Comparison of ENCODE assay signal across 23 cellular contexts in genomic region chr2:178315488-178315948, GRCh38.
"Had no signal": no experiment of that assay in that cellular context is flagged by ENCODE, and none has a peak within 500 bp of the region (broad histone marks: within the 10 kb centered on the region; RNA-seq: fewer than 3 reads in every experiment).

No MANE protein-coding gene starts in this region.

- H3K36me3 Mint-ChIP-seq: activated CD4-positive, alpha-beta memory T cell treated with anti-CD3 and anti-CD28 coated beads for 36 hours; activated naive CD8-positive, alpha-beta T cell; WTC11 had no signal

- H3K9me3 Mint-ChIP-seq: activated CD4-positive, alpha-beta memory T cell treated with anti-CD3 and anti-CD28 coated beads for 36 hours; stimulated activated naive CD8-positive, alpha-beta T cell treated with anti-CD3 and anti-CD28 coated beads, Interleukin-15, amount 100 ng/mL, for 72 hours; WTC11 had no signal

- H3K4me1 ChIP-seq: prostate gland, suprapubic skin, vagina had no signal

- H3K36me3 ChIP-seq: cardiac muscle cell, esophagus squamous epithelium, prostate gland, right lobe of liver, suprapubic skin, vagina had no signal

- DNase-seq: activated CD4-positive, alpha-beta memory T cell treated with anti-CD3 and anti-CD28 coated beads for 36 hours; activated CD4-positive, alpha-beta T cell treated with anti-CD3 and anti-CD28 coated beads for 4 hours; activated T-cell treated with anti-CD3 and anti-CD28 coated beads for 4 hours; amygdala; dermis blood vessel endothelial cell; effector memory CD4-positive, alpha-beta T cell; esophagus squamous epithelium; hippocampal formation; islet precursor cell; left colon; mammary epithelial cell; right lobe of liver; stimulated activated CD4-positive, alpha-beta T cell treated with anti-CD3 and anti-CD28 coated beads, Interleukin-4, amount 100 ng/mL, for 1 hour; stimulated activated naive CD8-positive, alpha-beta T cell treated with anti-CD3 and anti-CD28 coated beads, Interleukin-15, amount 100 ng/mL, for 72 hours; trophoblast cell had no signal

- H3K4me2 ChIP-seq: smooth muscle cell had no signal

- H3K4me3 ChIP-seq: cardiac muscle cell, esophagus squamous epithelium, prostate gland, right lobe of liver, smooth muscle cell, suprapubic skin, vagina had no signal

- H3K27ac ChIP-seq: cardiac muscle cell, esophagus squamous epithelium, prostate gland, right lobe of liver, suprapubic skin, vagina had no signal

- H3K9me3 ChIP-seq: esophagus squamous epithelium, prostate gland, right lobe of liver, suprapubic skin, vagina had no signal

- ATAC-seq: left colon; stimulated activated naive CD8-positive, alpha-beta T cell treated with anti-CD3 and anti-CD28 coated beads, Interleukin-15, amount 100 ng/mL, for 72 hours; WTC11 had no signal

- H3K4me3 Mint-ChIP-seq: activated CD4-positive, alpha-beta memory T cell treated with anti-CD3 and anti-CD28 coated beads for 36 hours; activated naive CD8-positive, alpha-beta T cell; neural crest cell; stimulated activated naive CD8-positive, alpha-beta T cell treated with anti-CD3 and anti-CD28 coated beads, Interleukin-15, amount 100 ng/mL, for 72 hours; WTC11 had no signal

- H3K27me3 ChIP-seq: cardiac muscle cell, esophagus squamous epithelium, right lobe of liver, suprapubic skin, vagina had no signal

- H3K4me1 Mint-ChIP-seq: neural crest cell; stimulated activated naive CD8-positive, alpha-beta T cell treated with anti-CD3 and anti-CD28 coated beads, Interleukin-15, amount 100 ng/mL, for 72 hours; WTC11 had no signal
